Comparison of ENCODE assay signal across 1 cellular context in genomic region chr4:36081185-36081584, GRCh38.
A peak's percentile ranks its signal among the peaks of the same experiment; 100 is the strongest.
TF ChIP-seq lines count a peak whose summit lies in the region.

No MANE protein-coding gene starts in this region.

TF ChIP-seq in GM12878, 131 proteins besides CTCF, POLR2A, EP300 and RAD21 (continued from another document and continues in another):
- TF ChIP-seq HSF1 (IDR thresholded peaks at IDR 0.05; ENCODE audit: low read depth, low read length) (no peak), ZZZ3 (IDR thresholded peaks at IDR 0.05; ENCODE audit: control insufficient read depth, insufficient read length, low read depth) (no peak), GATAD2B (conservative IDR thresholded peaks at IDR 0.05; ENCODE audit: low read depth) (no peak), FOXK2 (IDR thresholded peaks at IDR 0.05) (no peak), CBFB (IDR thresholded peaks at IDR 0.05; ENCODE audit: low read depth) (no peak), NFXL1 (IDR thresholded peaks at IDR 0.05; ENCODE audit: borderline replicate concordance) (no peak), YBX1 (IDR thresholded peaks at IDR 0.05) (no peak), EGR1 (IDR thresholded peaks at IDR 0.05; ENCODE audit: borderline replicate concordance in 1 of 2, low read depth in 2 of 2, low read length in 2 of 2) (no peak), CHD1 (IDR thresholded peaks at IDR 0.05; ENCODE audit: low read depth, low read length) (no peak), CREM (IDR thresholded peaks at IDR 0.05; ENCODE audit: low read depth) (peak; percentile 80; the same call in 1 of the 2 replicates), ZNF274 (IDR thresholded peaks at IDR 0.05; ENCODE audit: insufficient read depth, insufficient read length) (no peak), NFYA (IDR thresholded peaks at IDR 0.05; ENCODE audit: borderline replicate concordance, low read depth, low read length) (no peak), E4F1 (IDR thresholded peaks at IDR 0.05; ENCODE audit: borderline replicate concordance, partially characterized antibody) (no peak), SMC3 (IDR thresholded peaks at IDR 0.05; ENCODE audit: borderline replicate concordance, low read length) (no peak), DPF2 (IDR thresholded peaks at IDR 0.05) (peak; percentile 78), ZSCAN29 (IDR thresholded peaks at IDR 0.05) (no peak), ZNF384 (IDR thresholded peaks at IDR 0.05; ENCODE audit: borderline replicate concordance, low read depth, low read length) (no peak), JUND (IDR thresholded peaks at IDR 0.05; ENCODE audit: low read depth, low read length) (no peak), HCFC1 (IDR thresholded peaks at IDR 0.05; ENCODE audit: low read length) (no peak), BHLHE40 (IDR thresholded peaks at IDR 0.05; ENCODE audit: borderline replicate concordance in 1 of 2, low read depth in 2 of 2, low read length in 1 of 2) (peak in 1 of 2 experiments; percentile 36; a peak in 1 of 4 replicates)
- TF ChIP-seq, protein P1, sequence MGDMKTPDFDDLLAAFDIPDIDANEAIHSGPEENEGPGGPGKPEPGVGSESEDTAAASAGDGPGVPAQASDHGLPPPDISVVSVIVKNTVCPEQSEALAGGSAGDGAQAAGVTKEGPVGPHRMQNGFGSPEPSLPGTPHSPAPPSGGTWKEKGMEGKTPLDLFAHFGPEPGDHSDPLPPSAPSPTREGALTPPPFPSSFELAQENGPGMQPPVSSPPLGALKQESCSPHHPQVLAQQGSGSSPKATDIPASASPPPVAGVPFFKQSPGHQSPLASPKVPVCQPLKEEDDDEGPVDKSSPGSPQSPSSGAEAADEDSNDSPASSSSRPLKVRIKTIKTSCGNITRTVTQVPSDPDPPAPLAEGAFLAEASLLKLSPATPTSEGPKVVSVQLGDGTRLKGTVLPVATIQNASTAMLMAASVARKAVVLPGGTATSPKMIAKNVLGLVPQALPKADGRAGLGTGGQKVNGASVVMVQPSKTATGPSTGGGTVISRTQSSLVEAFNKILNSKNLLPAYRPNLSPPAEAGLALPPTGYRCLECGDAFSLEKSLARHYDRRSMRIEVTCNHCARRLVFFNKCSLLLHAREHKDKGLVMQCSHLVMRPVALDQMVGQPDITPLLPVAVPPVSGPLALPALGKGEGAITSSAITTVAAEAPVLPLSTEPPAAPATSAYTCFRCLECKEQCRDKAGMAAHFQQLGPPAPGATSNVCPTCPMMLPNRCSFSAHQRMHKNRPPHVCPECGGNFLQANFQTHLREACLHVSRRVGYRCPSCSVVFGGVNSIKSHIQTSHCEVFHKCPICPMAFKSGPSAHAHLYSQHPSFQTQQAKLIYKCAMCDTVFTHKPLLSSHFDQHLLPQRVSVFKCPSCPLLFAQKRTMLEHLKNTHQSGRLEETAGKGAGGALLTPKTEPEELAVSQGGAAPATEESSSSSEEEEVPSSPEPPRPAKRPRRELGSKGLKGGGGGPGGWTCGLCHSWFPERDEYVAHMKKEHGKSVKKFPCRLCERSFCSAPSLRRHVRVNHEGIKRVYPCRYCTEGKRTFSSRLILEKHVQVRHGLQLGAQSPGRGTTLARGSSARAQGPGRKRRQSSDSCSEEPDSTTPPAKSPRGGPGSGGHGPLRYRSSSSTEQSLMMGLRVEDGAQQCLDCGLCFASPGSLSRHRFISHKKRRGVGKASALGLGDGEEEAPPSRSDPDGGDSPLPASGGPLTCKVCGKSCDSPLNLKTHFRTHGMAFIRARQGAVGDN (IDR thresholded peaks at IDR 0.05): peak; percentile 32; the same call in 1 of the 2 replicates
- TF ChIP-seq, protein P2, sequence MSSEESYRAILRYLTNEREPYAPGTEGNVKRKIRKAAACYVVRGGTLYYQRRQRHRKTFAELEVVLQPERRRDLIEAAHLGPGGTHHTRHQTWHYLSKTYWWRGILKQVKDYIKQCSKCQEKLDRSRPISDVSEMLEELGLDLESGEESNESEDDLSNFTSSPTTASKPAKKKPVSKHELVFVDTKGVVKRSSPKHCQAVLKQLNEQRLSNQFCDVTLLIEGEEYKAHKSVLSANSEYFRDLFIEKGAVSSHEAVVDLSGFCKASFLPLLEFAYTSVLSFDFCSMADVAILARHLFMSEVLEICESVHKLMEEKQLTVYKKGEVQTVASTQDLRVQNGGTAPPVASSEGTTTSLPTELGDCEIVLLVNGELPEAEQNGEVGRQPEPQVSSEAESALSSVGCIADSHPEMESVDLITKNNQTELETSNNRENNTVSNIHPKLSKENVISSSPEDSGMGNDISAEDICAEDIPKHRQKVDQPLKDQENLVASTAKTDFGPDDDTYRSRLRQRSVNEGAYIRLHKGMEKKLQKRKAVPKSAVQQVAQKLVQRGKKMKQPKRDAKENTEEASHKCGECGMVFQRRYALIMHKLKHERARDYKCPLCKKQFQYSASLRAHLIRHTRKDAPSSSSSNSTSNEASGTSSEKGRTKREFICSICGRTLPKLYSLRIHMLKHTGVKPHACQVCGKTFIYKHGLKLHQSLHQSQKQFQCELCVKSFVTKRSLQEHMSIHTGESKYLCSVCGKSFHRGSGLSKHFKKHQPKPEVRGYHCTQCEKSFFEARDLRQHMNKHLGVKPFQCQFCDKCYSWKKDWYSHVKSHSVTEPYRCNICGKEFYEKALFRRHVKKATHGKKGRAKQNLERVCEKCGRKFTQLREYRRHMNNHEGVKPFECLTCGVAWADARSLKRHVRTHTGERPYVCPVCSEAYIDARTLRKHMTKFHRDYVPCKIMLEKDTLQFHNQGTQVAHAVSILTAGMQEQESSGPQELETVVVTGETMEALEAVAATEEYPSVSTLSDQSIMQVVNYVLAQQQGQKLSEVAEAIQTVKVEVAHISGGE (CRISPR knock-in tag; IDR thresholded peaks at IDR 0.05): no peak
- TF ChIP-seq, protein P3, sequence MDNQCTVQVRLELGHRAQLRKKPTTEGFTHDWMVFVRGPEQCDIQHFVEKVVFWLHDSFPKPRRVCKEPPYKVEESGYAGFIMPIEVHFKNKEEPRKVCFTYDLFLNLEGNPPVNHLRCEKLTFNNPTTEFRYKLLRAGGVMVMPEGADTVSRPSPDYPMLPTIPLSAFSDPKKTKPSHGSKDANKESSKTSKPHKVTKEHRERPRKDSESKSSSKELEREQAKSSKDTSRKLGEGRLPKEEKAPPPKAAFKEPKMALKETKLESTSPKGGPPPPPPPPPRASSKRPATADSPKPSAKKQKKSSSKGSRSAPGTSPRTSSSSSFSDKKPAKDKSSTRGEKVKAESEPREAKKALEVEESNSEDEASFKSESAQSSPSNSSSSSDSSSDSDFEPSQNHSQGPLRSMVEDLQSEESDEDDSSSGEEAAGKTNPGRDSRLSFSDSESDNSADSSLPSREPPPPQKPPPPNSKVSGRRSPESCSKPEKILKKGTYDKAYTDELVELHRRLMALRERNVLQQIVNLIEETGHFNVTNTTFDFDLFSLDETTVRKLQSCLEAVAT (IDR thresholded peaks at IDR 0.05): no peak
- TF ChIP-seq, protein P4, sequence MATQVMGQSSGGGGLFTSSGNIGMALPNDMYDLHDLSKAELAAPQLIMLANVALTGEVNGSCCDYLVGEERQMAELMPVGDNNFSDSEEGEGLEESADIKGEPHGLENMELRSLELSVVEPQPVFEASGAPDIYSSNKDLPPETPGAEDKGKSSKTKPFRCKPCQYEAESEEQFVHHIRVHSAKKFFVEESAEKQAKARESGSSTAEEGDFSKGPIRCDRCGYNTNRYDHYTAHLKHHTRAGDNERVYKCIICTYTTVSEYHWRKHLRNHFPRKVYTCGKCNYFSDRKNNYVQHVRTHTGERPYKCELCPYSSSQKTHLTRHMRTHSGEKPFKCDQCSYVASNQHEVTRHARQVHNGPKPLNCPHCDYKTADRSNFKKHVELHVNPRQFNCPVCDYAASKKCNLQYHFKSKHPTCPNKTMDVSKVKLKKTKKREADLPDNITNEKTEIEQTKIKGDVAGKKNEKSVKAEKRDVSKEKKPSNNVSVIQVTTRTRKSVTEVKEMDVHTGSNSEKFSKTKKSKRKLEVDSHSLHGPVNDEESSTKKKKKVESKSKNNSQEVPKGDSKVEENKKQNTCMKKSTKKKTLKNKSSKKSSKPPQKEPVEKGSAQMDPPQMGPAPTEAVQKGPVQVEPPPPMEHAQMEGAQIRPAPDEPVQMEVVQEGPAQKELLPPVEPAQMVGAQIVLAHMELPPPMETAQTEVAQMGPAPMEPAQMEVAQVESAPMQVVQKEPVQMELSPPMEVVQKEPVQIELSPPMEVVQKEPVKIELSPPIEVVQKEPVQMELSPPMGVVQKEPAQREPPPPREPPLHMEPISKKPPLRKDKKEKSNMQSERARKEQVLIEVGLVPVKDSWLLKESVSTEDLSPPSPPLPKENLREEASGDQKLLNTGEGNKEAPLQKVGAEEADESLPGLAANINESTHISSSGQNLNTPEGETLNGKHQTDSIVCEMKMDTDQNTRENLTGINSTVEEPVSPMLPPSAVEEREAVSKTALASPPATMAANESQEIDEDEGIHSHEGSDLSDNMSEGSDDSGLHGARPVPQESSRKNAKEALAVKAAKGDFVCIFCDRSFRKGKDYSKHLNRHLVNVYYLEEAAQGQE (IDR thresholded peaks at IDR 0.05; ENCODE audit: low read depth, low read length): no peak
- TF ChIP-seq, protein P5, sequence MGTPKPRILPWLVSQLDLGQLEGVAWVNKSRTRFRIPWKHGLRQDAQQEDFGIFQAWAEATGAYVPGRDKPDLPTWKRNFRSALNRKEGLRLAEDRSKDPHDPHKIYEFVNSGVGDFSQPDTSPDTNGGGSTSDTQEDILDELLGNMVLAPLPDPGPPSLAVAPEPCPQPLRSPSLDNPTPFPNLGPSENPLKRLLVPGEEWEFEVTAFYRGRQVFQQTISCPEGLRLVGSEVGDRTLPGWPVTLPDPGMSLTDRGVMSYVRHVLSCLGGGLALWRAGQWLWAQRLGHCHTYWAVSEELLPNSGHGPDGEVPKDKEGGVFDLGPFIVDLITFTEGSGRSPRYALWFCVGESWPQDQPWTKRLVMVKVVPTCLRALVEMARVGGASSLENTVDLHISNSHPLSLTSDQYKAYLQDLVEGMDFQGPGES (IDR thresholded peaks at IDR 0.05): no peak
- TF ChIP-seq, protein P6, sequence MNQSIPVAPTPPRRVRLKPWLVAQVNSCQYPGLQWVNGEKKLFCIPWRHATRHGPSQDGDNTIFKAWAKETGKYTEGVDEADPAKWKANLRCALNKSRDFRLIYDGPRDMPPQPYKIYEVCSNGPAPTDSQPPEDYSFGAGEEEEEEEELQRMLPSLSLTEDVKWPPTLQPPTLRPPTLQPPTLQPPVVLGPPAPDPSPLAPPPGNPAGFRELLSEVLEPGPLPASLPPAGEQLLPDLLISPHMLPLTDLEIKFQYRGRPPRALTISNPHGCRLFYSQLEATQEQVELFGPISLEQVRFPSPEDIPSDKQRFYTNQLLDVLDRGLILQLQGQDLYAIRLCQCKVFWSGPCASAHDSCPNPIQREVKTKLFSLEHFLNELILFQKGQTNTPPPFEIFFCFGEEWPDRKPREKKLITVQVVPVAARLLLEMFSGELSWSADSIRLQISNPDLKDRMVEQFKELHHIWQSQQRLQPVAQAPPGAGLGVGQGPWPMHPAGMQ (IDR thresholded peaks at IDR 0.05; ENCODE audit: borderline replicate concordance): no peak
- TF ChIP-seq, protein P7, sequence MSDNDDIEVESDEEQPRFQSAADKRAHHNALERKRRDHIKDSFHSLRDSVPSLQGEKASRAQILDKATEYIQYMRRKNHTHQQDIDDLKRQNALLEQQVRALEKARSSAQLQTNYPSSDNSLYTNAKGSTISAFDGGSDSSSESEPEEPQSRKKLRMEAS (IDR thresholded peaks at IDR 0.05; ENCODE audit: low read depth, low read length): no peak
- TF ChIP-seq, protein P8, sequence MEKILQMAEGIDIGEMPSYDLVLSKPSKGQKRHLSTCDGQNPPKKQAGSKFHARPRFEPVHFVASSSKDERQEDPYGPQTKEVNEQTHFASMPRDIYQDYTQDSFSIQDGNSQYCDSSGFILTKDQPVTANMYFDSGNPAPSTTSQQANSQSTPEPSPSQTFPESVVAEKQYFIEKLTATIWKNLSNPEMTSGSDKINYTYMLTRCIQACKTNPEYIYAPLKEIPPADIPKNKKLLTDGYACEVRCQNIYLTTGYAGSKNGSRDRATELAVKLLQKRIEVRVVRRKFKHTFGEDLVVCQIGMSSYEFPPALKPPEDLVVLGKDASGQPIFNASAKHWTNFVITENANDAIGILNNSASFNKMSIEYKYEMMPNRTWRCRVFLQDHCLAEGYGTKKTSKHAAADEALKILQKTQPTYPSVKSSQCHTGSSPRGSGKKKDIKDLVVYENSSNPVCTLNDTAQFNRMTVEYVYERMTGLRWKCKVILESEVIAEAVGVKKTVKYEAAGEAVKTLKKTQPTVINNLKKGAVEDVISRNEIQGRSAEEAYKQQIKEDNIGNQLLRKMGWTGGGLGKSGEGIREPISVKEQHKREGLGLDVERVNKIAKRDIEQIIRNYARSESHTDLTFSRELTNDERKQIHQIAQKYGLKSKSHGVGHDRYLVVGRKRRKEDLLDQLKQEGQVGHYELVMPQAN (conservative IDR thresholded peaks at IDR 0.05): no peak
